8 cellular contexts compared by ENCODE assay signal in the genomic region with DNA sequence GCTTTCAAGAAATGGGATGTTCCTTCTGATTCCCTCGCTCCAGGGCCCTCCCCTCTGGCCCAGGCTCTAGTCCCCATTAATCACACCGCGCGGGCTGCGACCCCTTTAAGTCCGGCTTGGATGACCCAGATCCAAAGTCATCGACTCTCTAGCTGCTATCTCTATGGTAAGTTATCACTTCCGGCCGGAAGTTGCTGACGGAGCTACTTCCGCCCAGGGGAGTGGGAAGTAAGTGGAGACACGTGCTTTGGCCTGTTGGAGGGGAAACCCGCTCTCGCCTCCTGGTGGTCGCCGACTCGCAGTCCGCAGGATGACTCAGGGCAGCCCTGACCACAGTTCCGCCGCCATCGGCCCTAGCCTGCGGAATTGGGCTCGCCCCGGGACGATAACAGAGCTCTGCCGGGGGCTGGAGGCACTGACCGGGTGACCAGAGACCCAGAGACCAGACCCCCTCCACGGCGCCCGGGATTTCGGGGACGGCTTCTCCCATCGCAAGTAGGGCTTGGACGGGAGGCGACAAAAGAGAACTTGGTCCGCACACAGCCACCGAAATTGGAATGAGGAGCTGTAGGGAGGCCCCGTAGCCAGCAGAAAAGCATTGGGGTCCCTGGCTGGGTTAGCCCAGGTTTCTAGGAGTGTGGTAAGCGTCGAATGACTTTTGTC. TPM values are rescaled to one million over a fixed set of nuclear protein-coding genes. Genes with fewer than 3 reads are reported as not detected.
A peak's percentile ranks its signal among the peaks of the same experiment; 100 is the strongest.
DNase-seq lines count a peak whose midpoint lies in the region; ATAC-seq, FAIRE-seq and TF ChIP-seq lines count a peak whose summit lies in the region.

No MANE protein-coding gene starts in this region.

- no peak for TF ChIP-seq POLR2A in breast epithelium (IDR thresholded peaks at IDR 0.05)

- H3K36me3 ChIP-seq in breast epithelium (peaks cover 4% of the 10 kb centered on the region), small intestine (ENCODE audit: control insufficient read depth in 2 of 2, insufficient read depth in 2 of 2, low read length in 2 of 2) (peaks cover 4 to 5% of the 10 kb centered on the region in 2 donors)

- TF ChIP-seq CTCF in VCaP (conservative IDR thresholded peaks at IDR 0.05) (peak; percentile 84), breast epithelium (IDR thresholded peaks at IDR 0.05) (peak; percentile 58 to 67 (median 62))

- peaks cover 0 to 3% of the 10 kb centered on the region in 2 donors for H3K4me1 ChIP-seq in breast epithelium
- peaks cover 4% of the 10 kb centered on the region in 2 donors for H3K4me1 ChIP-seq in small intestine (ENCODE audit: control insufficient read depth in 2 of 2, insufficient read depth in 1 of 2, low read depth in 1 of 2, low read length in 1 of 2)

- DNase-seq in AG08395 (ENCODE audit: low spot score) (peak; percentile 97), NCI-H2171 treated with DMSO at 0.1 percent for 48 hours (lab: John Stamatoyannopoulos, UW) (peak; percentile 94), breast epithelium (ENCODE audit: low spot score in 2 of 2) (peak; percentile 77 to 89), iPS-NIHi11 (ENCODE audit: low spot score) (peak; percentile 92), small intestine (peak; percentile 94)

- H3K4me3 ChIP-seq in breast epithelium: peak overlapping the region; percentile 70 to 79 (median 72)
- peak overlapping the region; percentile 67 to 84 for H3K4me3 ChIP-seq in small intestine (ENCODE audit: low read depth in 1 of 2, low read length in 2 of 2)

- intact Hi-C loops in breast epithelium (cut with DNase I; ENCODE audit: low total_unique reads): loop anchor here (10.0 kb wide), 1 partner anchor 166 kb away; no protein-coding TSS in a partner anchor

- FAIRE-seq in small intestine (lab: Jason Lieb, UNC): no peak

- H3K27ac ChIP-seq in VCaP (peak overlapping the region; percentile 95), breast epithelium (peak overlapping the region; percentile 83 to 86), small intestine (ENCODE audit: low read depth in 1 of 2, low read length in 1 of 2) (peak overlapping the region; percentile 55 to 87)

- no peaks in the 10 kb centered on the region for H3K27me3 ChIP-seq in breast epithelium
- H3K27me3 ChIP-seq in small intestine (ENCODE audit: control insufficient read depth in 2 of 2, insufficient read depth in 2 of 2, low read length in 2 of 2): no peaks in the 10 kb centered on the region

- WGBS in small intestine, 3 donors: 0 to 1% (median 0%) methylated on average over 40 of the region's 40 CpGs

- no peaks in the 10 kb centered on the region for H3K9me3 ChIP-seq in breast epithelium
- no peaks in the 10 kb centered on the region for H3K9me3 ChIP-seq in small intestine (ENCODE audit: control insufficient read depth, low read depth)

- ATAC-seq in GM18870 (IDR thresholded peaks at IDR 0.05; ENCODE audit: unreplicated experiment): peak; percentile 82
- ATAC-seq in HG03135 (IDR thresholded peaks at IDR 0.05; ENCODE audit: unreplicated experiment): peak; percentile 84

RNA-seq across cellular contexts. Expression of a gene that starts 52.2 kb away (rescaled TPM):
- total RNA-seq in breast epithelium: 100 to 1,000 TPM in 1 of 3 donors, 10 to 100 TPM in 2; 52.2 to 106 (median 59.6) TPM
- 10 to 100 TPM; 14.5 to 27.4 (median 17.8) TPM for polyA plus RNA-seq in small intestine

Comparison
In these comparisons a context has a peak if more than half of its experiments do, and no peak if none do; other contexts are left out.
1. Peak in every context shown above with its lines: DNase-seq, ATAC-seq, H3K4me3 ChIP-seq and H3K27ac ChIP-seq.